ENCODE assay signal across 3 cellular contexts in genomic region chr16:57882206-57882605, GRCh38.
TF ChIP-seq lines count a peak whose summit lies in the region.

No MANE protein-coding gene starts in this region.

TF ChIP-seq in SK-N-SH, 30 proteins besides CTCF, POLR2A, EP300 and RAD21 (continued from another document):
- TF ChIP-seq GATA2 (CRISPR knock-in tag; IDR thresholded peaks at IDR 0.05) (no peak), NRF1 (IDR thresholded peaks at IDR 0.05; ENCODE audit: low read depth, low read length) (no peak), IRF3 (IDR thresholded peaks at IDR 0.05; ENCODE audit: low read depth, low read length) (no peak), POLR2AphosphoS5 (IDR thresholded peaks at IDR 0.05; ENCODE audit: low read depth, low read length) (no peak), MXI1 (IDR thresholded peaks at IDR 0.05; ENCODE audit: low read depth, low read length) (no peak), FOXM1 (IDR thresholded peaks at IDR 0.05; ENCODE audit: low read depth) (no peak), ELF1 (IDR thresholded peaks at IDR 0.05) (no peak), RXRA (IDR thresholded peaks at IDR 0.05; ENCODE audit: borderline replicate concordance, low read depth) (no peak), MEF2A (IDR thresholded peaks at IDR 0.05; ENCODE audit: borderline replicate concordance, low read depth) (no peak)
TF ChIP-seq in SK-N-SH: peak in this region for 0.

TF ChIP-seq in SK-N-SH treated with all-trans-retinoic acid at 6 μM for 48 hours, 23 proteins besides CTCF, POLR2A, EP300 and RAD21 (continued from another document):
- no peak for TF ChIP-seq CSRNP3 (CRISPR knock-in tag; IDR thresholded peaks at IDR 0.05)
- no peak for TF ChIP-seq ZC3H10 (CRISPR knock-in tag; IDR thresholded peaks at IDR 0.05)
- no peak for TF ChIP-seq ZNF8 (CRISPR knock-in tag; IDR thresholded peaks at IDR 0.05)
- TF ChIP-seq, protein P1, sequence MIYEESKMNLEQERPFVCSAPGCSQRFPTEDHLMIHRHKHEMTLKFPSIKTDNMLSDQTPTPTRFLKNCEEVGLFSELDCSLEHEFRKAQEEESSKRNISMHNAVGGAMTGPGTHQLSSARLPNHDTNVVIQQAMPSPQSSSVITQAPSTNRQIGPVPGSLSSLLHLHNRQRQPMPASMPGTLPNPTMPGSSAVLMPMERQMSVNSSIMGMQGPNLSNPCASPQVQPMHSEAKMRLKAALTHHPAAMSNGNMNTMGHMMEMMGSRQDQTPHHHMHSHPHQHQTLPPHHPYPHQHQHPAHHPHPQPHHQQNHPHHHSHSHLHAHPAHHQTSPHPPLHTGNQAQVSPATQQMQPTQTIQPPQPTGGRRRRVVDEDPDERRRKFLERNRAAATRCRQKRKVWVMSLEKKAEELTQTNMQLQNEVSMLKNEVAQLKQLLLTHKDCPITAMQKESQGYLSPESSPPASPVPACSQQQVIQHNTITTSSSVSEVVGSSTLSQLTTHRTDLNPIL (CRISPR knock-in tag; IDR thresholded peaks at IDR 0.05; ENCODE audit: low read depth) = no peak
- TF ChIP-seq ISL1 (CRISPR knock-in tag; IDR thresholded peaks at IDR 0.05) = no peak
- no peak for TF ChIP-seq TCF4 (CRISPR knock-in tag; IDR thresholded peaks at IDR 0.05; ENCODE audit: borderline replicate concordance)
- no peak for TF ChIP-seq GLIS3 (CRISPR knock-in tag; IDR thresholded peaks at IDR 0.05)
- no peak for TF ChIP-seq RARB (CRISPR knock-in tag; IDR thresholded peaks at IDR 0.05)
- no peak for TF ChIP-seq ZFP3 (CRISPR knock-in tag; IDR thresholded peaks at IDR 0.05)
- TF ChIP-seq BACH2 (CRISPR knock-in tag; IDR thresholded peaks at IDR 0.05; ENCODE audit: borderline replicate concordance) = no peak
- TF ChIP-seq TSHZ2 (CRISPR knock-in tag; IDR thresholded peaks at IDR 0.05) = no peak
TF ChIP-seq in SK-N-SH treated with all-trans-retinoic acid at 6 μM for 48 hours: peak in this region for 0.

TF ChIP-seq in K562, 482 proteins besides CTCF, POLR2A, EP300 and RAD21 (continued from another document):
- TF ChIP-seq, protein P2, sequence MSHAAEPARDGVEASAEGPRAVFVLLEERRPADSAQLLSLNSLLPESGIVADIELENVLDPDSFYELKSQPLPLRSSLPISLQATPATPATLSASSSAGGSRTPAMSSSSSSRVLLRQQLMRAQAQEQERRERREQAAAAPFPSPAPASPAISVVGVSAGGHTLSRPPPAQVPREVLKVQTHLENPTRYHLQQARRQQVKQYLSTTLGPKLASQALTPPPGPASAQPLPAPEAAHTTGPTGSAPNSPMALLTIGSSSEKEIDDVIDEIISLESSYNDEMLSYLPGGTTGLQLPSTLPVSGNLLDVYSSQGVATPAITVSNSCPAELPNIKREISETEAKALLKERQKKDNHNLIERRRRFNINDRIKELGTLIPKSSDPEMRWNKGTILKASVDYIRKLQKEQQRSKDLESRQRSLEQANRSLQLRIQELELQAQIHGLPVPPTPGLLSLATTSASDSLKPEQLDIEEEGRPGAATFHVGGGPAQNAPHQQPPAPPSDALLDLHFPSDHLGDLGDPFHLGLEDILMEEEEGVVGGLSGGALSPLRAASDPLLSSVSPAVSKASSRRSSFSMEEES (CRISPR knock-in tag; IDR thresholded peaks at IDR 0.05) = peak; percentile 86
- no peak for TF ChIP-seq ZNF212 (CRISPR knock-in tag; IDR thresholded peaks at IDR 0.05)
